Comparison of ENCODE assay signal across 1 cellular context in the genomic region with DNA sequence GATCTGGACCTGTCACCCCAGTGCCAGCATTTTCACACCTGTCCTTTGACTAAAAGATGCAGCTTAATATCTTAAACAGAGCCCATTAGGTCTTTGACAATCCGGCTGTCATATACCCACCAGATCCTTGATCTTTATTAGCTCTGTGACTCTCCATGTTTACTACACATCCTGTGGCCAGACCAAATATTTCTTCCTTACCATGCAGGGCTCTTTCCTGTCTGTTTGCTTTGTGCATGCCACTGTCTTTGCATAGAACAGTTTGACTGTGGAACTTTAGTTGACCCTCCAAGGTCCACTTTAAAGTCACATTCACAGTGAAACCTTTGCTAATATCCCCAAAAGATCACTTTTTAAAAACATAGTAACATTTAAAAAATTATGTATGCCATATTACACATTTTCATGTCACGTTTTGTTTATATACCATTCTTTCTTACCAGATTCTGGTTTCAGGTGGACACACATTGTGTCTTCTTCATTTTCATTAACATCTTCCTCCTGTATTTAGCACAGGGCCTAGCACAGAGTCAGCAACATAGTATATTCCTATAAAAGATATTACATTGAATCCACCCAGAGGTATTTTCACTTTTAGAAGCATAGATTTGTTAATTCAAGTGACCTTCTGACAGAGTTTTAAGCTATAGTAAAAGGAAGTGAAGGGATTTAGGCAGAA.
TF ChIP-seq lines count a peak whose summit lies in the region.

No MANE protein-coding gene starts in this region.

TF ChIP-seq in SK-N-SH treated with all-trans-retinoic acid at 6 μM for 48 hours, 23 proteins besides CTCF, POLR2A, EP300 and RAD21 (continued from another document):
- TF ChIP-seq, protein P1, sequence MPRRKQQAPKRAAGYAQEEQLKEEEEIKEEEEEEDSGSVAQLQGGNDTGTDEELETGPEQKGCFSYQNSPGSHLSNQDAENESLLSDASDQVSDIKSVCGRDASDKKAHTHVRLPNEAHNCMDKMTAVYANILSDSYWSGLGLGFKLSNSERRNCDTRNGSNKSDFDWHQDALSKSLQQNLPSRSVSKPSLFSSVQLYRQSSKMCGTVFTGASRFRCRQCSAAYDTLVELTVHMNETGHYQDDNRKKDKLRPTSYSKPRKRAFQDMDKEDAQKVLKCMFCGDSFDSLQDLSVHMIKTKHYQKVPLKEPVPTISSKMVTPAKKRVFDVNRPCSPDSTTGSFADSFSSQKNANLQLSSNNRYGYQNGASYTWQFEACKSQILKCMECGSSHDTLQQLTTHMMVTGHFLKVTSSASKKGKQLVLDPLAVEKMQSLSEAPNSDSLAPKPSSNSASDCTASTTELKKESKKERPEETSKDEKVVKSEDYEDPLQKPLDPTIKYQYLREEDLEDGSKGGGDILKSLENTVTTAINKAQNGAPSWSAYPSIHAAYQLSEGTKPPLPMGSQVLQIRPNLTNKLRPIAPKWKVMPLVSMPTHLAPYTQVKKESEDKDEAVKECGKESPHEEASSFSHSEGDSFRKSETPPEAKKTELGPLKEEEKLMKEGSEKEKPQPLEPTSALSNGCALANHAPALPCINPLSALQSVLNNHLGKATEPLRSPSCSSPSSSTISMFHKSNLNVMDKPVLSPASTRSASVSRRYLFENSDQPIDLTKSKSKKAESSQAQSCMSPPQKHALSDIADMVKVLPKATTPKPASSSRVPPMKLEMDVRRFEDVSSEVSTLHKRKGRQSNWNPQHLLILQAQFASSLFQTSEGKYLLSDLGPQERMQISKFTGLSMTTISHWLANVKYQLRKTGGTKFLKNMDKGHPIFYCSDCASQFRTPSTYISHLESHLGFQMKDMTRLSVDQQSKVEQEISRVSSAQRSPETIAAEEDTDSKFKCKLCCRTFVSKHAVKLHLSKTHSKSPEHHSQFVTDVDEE (CRISPR knock-in tag; IDR thresholded peaks at IDR 0.05) = no peak
- no peak for TF ChIP-seq ARNTL (CRISPR knock-in tag; IDR thresholded peaks at IDR 0.05; ENCODE audit: borderline replicate concordance, low read depth)
- no peak for TF ChIP-seq TCF4 (CRISPR knock-in tag; IDR thresholded peaks at IDR 0.05; ENCODE audit: borderline replicate concordance)
- TF ChIP-seq, protein P2, sequence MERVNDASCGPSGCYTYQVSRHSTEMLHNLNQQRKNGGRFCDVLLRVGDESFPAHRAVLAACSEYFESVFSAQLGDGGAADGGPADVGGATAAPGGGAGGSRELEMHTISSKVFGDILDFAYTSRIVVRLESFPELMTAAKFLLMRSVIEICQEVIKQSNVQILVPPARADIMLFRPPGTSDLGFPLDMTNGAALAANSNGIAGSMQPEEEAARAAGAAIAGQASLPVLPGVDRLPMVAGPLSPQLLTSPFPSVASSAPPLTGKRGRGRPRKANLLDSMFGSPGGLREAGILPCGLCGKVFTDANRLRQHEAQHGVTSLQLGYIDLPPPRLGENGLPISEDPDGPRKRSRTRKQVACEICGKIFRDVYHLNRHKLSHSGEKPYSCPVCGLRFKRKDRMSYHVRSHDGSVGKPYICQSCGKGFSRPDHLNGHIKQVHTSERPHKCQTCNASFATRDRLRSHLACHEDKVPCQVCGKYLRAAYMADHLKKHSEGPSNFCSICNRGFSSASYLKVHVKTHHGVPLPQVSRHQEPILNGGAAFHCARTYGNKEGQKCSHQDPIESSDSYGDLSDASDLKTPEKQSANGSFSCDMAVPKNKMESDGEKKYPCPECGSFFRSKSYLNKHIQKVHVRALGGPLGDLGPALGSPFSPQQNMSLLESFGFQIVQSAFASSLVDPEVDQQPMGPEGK (CRISPR knock-in tag; IDR thresholded peaks at IDR 0.05; ENCODE audit: borderline replicate concordance) = no peak
- no peak for TF ChIP-seq ISL1 (CRISPR knock-in tag; IDR thresholded peaks at IDR 0.05)
- TF ChIP-seq ZFP3 (CRISPR knock-in tag; IDR thresholded peaks at IDR 0.05) = no peak
- no peak for TF ChIP-seq ZNF565 (CRISPR knock-in tag; conservative IDR thresholded peaks at IDR 0.05; ENCODE audit: low read depth)
- no peak for TF ChIP-seq ZNF70 (CRISPR knock-in tag; IDR thresholded peaks at IDR 0.05)
- no peak for TF ChIP-seq ZC3H10 (CRISPR knock-in tag; IDR thresholded peaks at IDR 0.05)
- no peak for TF ChIP-seq RARB (CRISPR knock-in tag; IDR thresholded peaks at IDR 0.05)
- no peak for TF ChIP-seq OSR1 (CRISPR knock-in tag; IDR thresholded peaks at IDR 0.05)
- no peak for TF ChIP-seq ZFP30 (CRISPR knock-in tag; IDR thresholded peaks at IDR 0.05)
- TF ChIP-seq BACH2 (CRISPR knock-in tag; IDR thresholded peaks at IDR 0.05; ENCODE audit: borderline replicate concordance) = no peak
- no peak for TF ChIP-seq SNAI2 (CRISPR knock-in tag; IDR thresholded peaks at IDR 0.05)
TF ChIP-seq in SK-N-SH treated with all-trans-retinoic acid at 6 μM for 48 hours: peak in this region for 0.
